ENCODE assay signal across 1 cellular context in genomic region chr9:133004091-133005072, GRCh38.
A peak's percentile ranks its signal among the peaks of the same experiment; 100 is the strongest.
TF ChIP-seq lines count a peak whose summit lies in the region.

No MANE protein-coding gene starts in this region.

TF ChIP-seq in K562, 482 proteins besides CTCF, POLR2A, EP300 and RAD21 (continued from another document and continues in another):
- TF ChIP-seq PBX2 (CRISPR knock-in tag; IDR thresholded peaks at IDR 0.05; ENCODE audit: low read depth) (no peak), PBX2 (tag; conservative IDR thresholded peaks at IDR 0.05; ENCODE audit: low read depth) (peak; percentile 75), PREB (CRISPR knock-in tag; IDR thresholded peaks at IDR 0.05) (no peak), KLF13 (tag; IDR thresholded peaks at IDR 0.05; ENCODE audit: borderline replicate concordance, low read depth) (peak; percentile 61; the same call in 1 of the 2 replicates), SP1 (CRISPR knock-in tag; IDR thresholded peaks at IDR 0.05) (peak; percentile 70; the same call in 1 of the 2 replicates), CHAMP1 (IDR thresholded peaks at IDR 0.05) (no peak), HBP1 (CRISPR knock-in tag; IDR thresholded peaks at IDR 0.05) (peak; percentile 66; the same call in 1 of the 2 replicates), ZBED1 (IDR thresholded peaks at IDR 0.05) (no peak; the same call in 1 of the 2 replicates), ESRRA (IDR thresholded peaks at IDR 0.05; ENCODE audit: borderline replicate concordance, low read depth) (peak; percentile 76), JUND (IDR thresholded peaks at IDR 0.05; ENCODE audit: borderline replicate concordance, low read depth, low read length) (peak; percentile 90), JUND (tag; IDR thresholded peaks at IDR 0.05; ENCODE audit: borderline replicate concordance, low read depth, low read length) (peak; percentile 6; the same call in 1 of the 3 replicates), ZNF586 (CRISPR knock-in tag; conservative IDR thresholded peaks at IDR 0.05) (no peak), HCFC1 (IDR thresholded peaks at IDR 0.05; ENCODE audit: low read depth, low read length) (peak; percentile 24; the same call in 1 of the 2 replicates), RBM34 (IDR thresholded peaks at IDR 0.05; ENCODE audit: borderline replicate concordance, insufficient read depth, low read length) (no peak), RUNX1 (IDR thresholded peaks at IDR 0.05; ENCODE audit: low read depth) (peak; percentile 92; the same call in 1 of the 2 replicates), ZNF23 (CRISPR knock-in tag; IDR thresholded peaks at IDR 0.05) (no peak), TCF15 (CRISPR knock-in tag; IDR thresholded peaks at IDR 0.05) (no peak), ZFPM2 (CRISPR knock-in tag; IDR thresholded peaks at IDR 0.05) (no peak), SRSF7 (optimal IDR thresholded peaks at IDR 0.05; ENCODE audit: low read depth, low read length) (no peak), CBX5 (IDR thresholded peaks at IDR 0.05; ENCODE audit: borderline replicate concordance, low read depth) (no peak), ELK1 (CRISPR knock-in tag; IDR thresholded peaks at IDR 0.05) (no peak), PCBP2 (IDR thresholded peaks at IDR 0.05; ENCODE audit: low read depth, low read length, poor library complexity, severe bottlenecking) (no peak), ETS2 (tag; IDR thresholded peaks at IDR 0.05; ENCODE audit: borderline replicate concordance, poor library complexity, severe bottlenecking) (no peak), ZNF766 (CRISPR knock-in tag; conservative IDR thresholded peaks at IDR 0.05) (peak; percentile 97), ZNF507 (tag; conservative IDR thresholded peaks at IDR 0.05) (no peak), SMARCE1 (IDR thresholded peaks at IDR 0.05) (peak; percentile 99), JUNB (CRISPR knock-in tag; conservative IDR thresholded peaks at IDR 0.05) (0 out of 2 replicates have a peak, but pooled peaks have one; percentile 23), SMC3 (conservative IDR thresholded peaks at IDR 0.05; ENCODE audit: insufficient read depth, low read depth, low read length) (no peak), AFF4 (CRISPR knock-in tag; IDR thresholded peaks at IDR 0.05) (no peak)
- TF ChIP-seq, protein P1, sequence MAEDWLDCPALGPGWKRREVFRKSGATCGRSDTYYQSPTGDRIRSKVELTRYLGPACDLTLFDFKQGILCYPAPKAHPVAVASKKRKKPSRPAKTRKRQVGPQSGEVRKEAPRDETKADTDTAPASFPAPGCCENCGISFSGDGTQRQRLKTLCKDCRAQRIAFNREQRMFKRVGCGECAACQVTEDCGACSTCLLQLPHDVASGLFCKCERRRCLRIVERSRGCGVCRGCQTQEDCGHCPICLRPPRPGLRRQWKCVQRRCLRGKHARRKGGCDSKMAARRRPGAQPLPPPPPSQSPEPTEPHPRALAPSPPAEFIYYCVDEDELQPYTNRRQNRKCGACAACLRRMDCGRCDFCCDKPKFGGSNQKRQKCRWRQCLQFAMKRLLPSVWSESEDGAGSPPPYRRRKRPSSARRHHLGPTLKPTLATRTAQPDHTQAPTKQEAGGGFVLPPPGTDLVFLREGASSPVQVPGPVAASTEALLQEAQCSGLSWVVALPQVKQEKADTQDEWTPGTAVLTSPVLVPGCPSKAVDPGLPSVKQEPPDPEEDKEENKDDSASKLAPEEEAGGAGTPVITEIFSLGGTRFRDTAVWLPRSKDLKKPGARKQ (CRISPR knock-in tag; IDR thresholded peaks at IDR 0.05) = no peak
- TF ChIP-seq, protein P2, sequence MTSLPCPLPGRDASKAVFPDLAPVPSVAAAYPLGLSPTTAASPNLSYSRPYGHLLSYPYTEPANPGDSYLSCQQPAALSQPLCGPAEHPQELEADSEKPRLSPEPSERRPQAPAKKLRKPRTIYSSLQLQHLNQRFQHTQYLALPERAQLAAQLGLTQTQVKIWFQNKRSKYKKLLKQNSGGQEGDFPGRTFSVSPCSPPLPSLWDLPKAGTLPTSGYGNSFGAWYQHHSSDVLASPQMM (CRISPR knock-in tag; IDR thresholded peaks at IDR 0.05) = no peak
- TF ChIP-seq, protein P3, sequence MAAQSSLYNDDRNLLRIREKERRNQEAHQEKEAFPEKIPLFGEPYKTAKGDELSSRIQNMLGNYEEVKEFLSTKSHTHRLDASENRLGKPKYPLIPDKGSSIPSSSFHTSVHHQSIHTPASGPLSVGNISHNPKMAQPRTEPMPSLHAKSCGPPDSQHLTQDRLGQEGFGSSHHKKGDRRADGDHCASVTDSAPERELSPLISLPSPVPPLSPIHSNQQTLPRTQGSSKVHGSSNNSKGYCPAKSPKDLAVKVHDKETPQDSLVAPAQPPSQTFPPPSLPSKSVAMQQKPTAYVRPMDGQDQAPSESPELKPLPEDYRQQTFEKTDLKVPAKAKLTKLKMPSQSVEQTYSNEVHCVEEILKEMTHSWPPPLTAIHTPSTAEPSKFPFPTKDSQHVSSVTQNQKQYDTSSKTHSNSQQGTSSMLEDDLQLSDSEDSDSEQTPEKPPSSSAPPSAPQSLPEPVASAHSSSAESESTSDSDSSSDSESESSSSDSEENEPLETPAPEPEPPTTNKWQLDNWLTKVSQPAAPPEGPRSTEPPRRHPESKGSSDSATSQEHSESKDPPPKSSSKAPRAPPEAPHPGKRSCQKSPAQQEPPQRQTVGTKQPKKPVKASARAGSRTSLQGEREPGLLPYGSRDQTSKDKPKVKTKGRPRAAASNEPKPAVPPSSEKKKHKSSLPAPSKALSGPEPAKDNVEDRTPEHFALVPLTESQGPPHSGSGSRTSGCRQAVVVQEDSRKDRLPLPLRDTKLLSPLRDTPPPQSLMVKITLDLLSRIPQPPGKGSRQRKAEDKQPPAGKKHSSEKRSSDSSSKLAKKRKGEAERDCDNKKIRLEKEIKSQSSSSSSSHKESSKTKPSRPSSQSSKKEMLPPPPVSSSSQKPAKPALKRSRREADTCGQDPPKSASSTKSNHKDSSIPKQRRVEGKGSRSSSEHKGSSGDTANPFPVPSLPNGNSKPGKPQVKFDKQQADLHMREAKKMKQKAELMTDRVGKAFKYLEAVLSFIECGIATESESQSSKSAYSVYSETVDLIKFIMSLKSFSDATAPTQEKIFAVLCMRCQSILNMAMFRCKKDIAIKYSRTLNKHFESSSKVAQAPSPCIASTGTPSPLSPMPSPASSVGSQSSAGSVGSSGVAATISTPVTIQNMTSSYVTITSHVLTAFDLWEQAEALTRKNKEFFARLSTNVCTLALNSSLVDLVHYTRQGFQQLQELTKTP (IDR thresholded peaks at IDR 0.05; ENCODE audit: low read depth in 1 of 2, partially characterized antibody in 2 of 2) = peak; percentile 21 to 85
- TF ChIP-seq, protein P4, sequence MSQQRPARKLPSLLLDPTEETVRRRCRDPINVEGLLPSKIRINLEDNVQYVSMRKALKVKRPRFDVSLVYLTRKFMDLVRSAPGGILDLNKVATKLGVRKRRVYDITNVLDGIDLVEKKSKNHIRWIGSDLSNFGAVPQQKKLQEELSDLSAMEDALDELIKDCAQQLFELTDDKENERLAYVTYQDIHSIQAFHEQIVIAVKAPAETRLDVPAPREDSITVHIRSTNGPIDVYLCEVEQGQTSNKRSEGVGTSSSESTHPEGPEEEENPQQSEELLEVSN (IDR thresholded peaks at IDR 0.05; ENCODE audit: borderline replicate concordance in 1 of 2, extremely low read depth in 1 of 2, insufficient read depth in 1 of 2, insufficient read length in 1 of 2, low read depth in 1 of 2, low read length in 1 of 2, poor library complexity in 1 of 2, severe bottlenecking in 1 of 2) = no peak
- TF ChIP-seq, protein P5, sequence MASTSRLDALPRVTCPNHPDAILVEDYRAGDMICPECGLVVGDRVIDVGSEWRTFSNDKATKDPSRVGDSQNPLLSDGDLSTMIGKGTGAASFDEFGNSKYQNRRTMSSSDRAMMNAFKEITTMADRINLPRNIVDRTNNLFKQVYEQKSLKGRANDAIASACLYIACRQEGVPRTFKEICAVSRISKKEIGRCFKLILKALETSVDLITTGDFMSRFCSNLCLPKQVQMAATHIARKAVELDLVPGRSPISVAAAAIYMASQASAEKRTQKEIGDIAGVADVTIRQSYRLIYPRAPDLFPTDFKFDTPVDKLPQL (IDR thresholded peaks at IDR 0.05; ENCODE audit: extremely low read depth, insufficient read length) = no peak
